Comparison of ENCODE assay signal across 21 cellular contexts in genomic region chr6:114713690-114714089, GRCh38.
"Had no signal": no experiment of that assay in that cellular context is flagged by ENCODE, and none has a peak within 500 bp of the region (broad histone marks: within the 10 kb centered on the region; RNA-seq: fewer than 3 reads in every experiment).

No MANE protein-coding gene starts in this region.

- H2AFZ ChIP-seq: parathyroid adenoma had no signal

- H3K4me3 ChIP-seq: adrenal gland, breast epithelium, left lung, smooth muscle cell, testis, upper lobe of left lung had no signal

- H3K4me3 Mint-ChIP-seq: activated CD4-positive, alpha-beta T cell treated with anti-CD3 and anti-CD28 coated beads for 36 hours; mesothelial cell of epicardium; natural killer cell treated with Interleukin-12 subunit alpha and Interleukin-12 subunit beta and Interleukin-15 and Interleukin-18, amount 100 ng/mL, for 72 hours; stimulated activated effector memory CD8-positive, alpha-beta T cell treated with anti-CD3 and anti-CD28 coated beads, Interleukin-12 subunit alpha, Interleukin-12 subunit beta, amount 100 ng/mL, for 72 hours had no signal

- H3K27me3 ChIP-seq: adrenal gland, breast epithelium, left lung, neutrophil, testis, upper lobe of left lung had no signal

- H3K36me3 ChIP-seq: adrenal gland, breast epithelium, left lung, neutrophil, upper lobe of left lung, WERI-Rb-1 had no signal

- ATAC-seq: activated CD4-positive, alpha-beta T cell treated with anti-CD3 and anti-CD28 coated beads for 36 hours; activated naive CD4-positive, alpha-beta T cell treated with anti-CD3 and anti-CD28 coated beads, Interleukin-2, amount 50 U/mL, for 72 hours; left lung; natural killer cell treated with Interleukin-12 subunit alpha and Interleukin-12 subunit beta and Interleukin-15 and Interleukin-18, amount 100 ng/mL, for 72 hours; sciatic nerve; stimulated activated effector memory CD8-positive, alpha-beta T cell treated with anti-CD3 and anti-CD28 coated beads, Interleukin-12 subunit alpha, Interleukin-12 subunit beta, amount 100 ng/mL, for 72 hours had no signal

- H3K79me2 ChIP-seq: parathyroid adenoma had no signal

- H3K27me3 Mint-ChIP-seq: activated CD4-positive, alpha-beta T cell treated with anti-CD3 and anti-CD28 coated beads for 36 hours; natural killer cell treated with Interleukin-12 subunit alpha and Interleukin-12 subunit beta and Interleukin-15 and Interleukin-18, amount 100 ng/mL, for 72 hours had no signal

- H3K4me1 ChIP-seq: adrenal gland, breast epithelium, left lung, parathyroid adenoma, testis, upper lobe of left lung had no signal

- H3K9me3 ChIP-seq: adrenal gland, left lung, neutrophil, testis, upper lobe of left lung had no signal

- H3K27ac ChIP-seq: adrenal gland, breast epithelium, left lung, neutrophil, parathyroid adenoma, testis, upper lobe of left lung, WERI-Rb-1 had no signal

- H3K27ac Mint-ChIP-seq: activated CD4-positive, alpha-beta T cell treated with anti-CD3 and anti-CD28 coated beads for 36 hours; activated naive CD4-positive, alpha-beta T cell treated with anti-CD3 and anti-CD28 coated beads, Interleukin-2, amount 50 U/mL, for 72 hours; mesothelial cell of epicardium; natural killer cell treated with Interleukin-12 subunit alpha and Interleukin-12 subunit beta and Interleukin-15 and Interleukin-18, amount 100 ng/mL, for 72 hours; stimulated activated effector memory CD8-positive, alpha-beta T cell treated with anti-CD3 and anti-CD28 coated beads, Interleukin-12 subunit alpha, Interleukin-12 subunit beta, amount 100 ng/mL, for 72 hours had no signal

- H3K4me2 ChIP-seq: smooth muscle cell had no signal

- H3K36me3 Mint-ChIP-seq: mesothelial cell of epicardium; stimulated activated effector memory CD8-positive, alpha-beta T cell treated with anti-CD3 and anti-CD28 coated beads, Interleukin-12 subunit alpha, Interleukin-12 subunit beta, amount 100 ng/mL, for 72 hours had no signal

- H3K4me1 Mint-ChIP-seq: activated CD4-positive, alpha-beta T cell treated with anti-CD3 and anti-CD28 coated beads for 36 hours; stimulated activated effector memory CD8-positive, alpha-beta T cell treated with anti-CD3 and anti-CD28 coated beads, Interleukin-12 subunit alpha, Interleukin-12 subunit beta, amount 100 ng/mL, for 72 hours had no signal

- DNase-seq: activated CD4-positive, alpha-beta T cell treated with anti-CD3 and anti-CD28 coated beads for 36 hours; activated CD4-positive, alpha-beta T cell treated with anti-CD3 and anti-CD28 coated beads, Interleukin-2, amount 50 U/mL, for 48 hours; activated gamma-delta T cell treated with Interleukin-2 at 50 U/mL for 16 hours; adrenal gland; cortex of kidney; effector CD4-positive, alpha-beta T cell; head of caudate nucleus; left lung; stimulated activated CD4-positive, alpha-beta T cell treated with anti-CD3 and anti-CD28 coated beads, Interleukin-4, amount 100 ng/mL, for 1 hour; testis; upper lobe of left lung; WERI-Rb-1 had no signal
